Comparison of ENCODE assay signal across 8 cellular contexts in genomic region chr6:29553268-29554057, GRCh38. TPM values are rescaled to one million over a fixed set of nuclear protein-coding genes. Genes with fewer than 3 reads are reported as not detected.
DNase-seq lines count a peak whose midpoint lies in the region; ATAC-seq and TF ChIP-seq lines count a peak whose summit lies in the region.

No MANE protein-coding gene starts in this region.

- peak; percentile 71 for DNase-seq in activated effector memory CD4-positive, alpha-beta T cell treated with anti-CD3 and anti-CD28 coated beads, Interleukin-2, amount 50 U/mL, for 16 hours
- DNase-seq in activated effector memory CD4-positive, alpha-beta T cell treated with Interleukin-2 at 50 U/mL for 16 hours: no peak
- DNase-seq in activated CD8-positive, alpha-beta memory T cell treated with anti-CD3 and anti-CD28 coated beads, Interleukin-2, amount 50 U/mL, for 48 hours: peak; percentile 62
- DNase-seq in fibroblast of villous mesenchyme (ENCODE audit: low read depth) (peak; percentile 76), non-pigmented ciliary epithelial cell (ENCODE audit: low read depth) (peak; percentile 13), HuH-7.5 (ENCODE audit: low spot score) (no peak)

- no peak for ATAC-seq in HG03196 (IDR thresholded peaks at IDR 0.05; ENCODE audit: unreplicated experiment)
- ATAC-seq in HG03039 (IDR thresholded peaks at IDR 0.05; ENCODE audit: unreplicated experiment): no peak

- peak; percentile 11 for TF ChIP-seq CTCF in fibroblast of villous mesenchyme (IDR thresholded peaks at IDR 0.05; ENCODE audit: insufficient read depth, low read depth, low read length)

- H3K4me3 ChIP-seq in fibroblast of villous mesenchyme (ENCODE audit: low read depth, low read length): peak overlapping the region; percentile 13

RNA-seq across cellular contexts. Expression of gene UBD, which starts 6.1 kb away (rescaled TPM):
- not detected in 2 replicates for total RNA-seq in fibroblast of villous mesenchyme

RNA-seq across cellular contexts. Expression of gene OR2H2, which starts 31.5 kb away (rescaled TPM):
- not detected in 2 replicates for total RNA-seq in fibroblast of villous mesenchyme

Comparison
In these comparisons a context has a peak if more than half of its experiments do, and no peak if none do; other contexts are left out.
1. DNase-seq: peak in activated effector memory CD4-positive, alpha-beta T cell treated with anti-CD3 and anti-CD28 coated beads, Interleukin-2, amount 50 U/mL, for 16 hours (single experiment), activated CD8-positive, alpha-beta memory T cell treated with anti-CD3 and anti-CD28 coated beads, Interleukin-2, amount 50 U/mL, for 48 hours (single experiment), fibroblast of villous mesenchyme (single experiment) and non-pigmented ciliary epithelial cell (single experiment); none in activated effector memory CD4-positive, alpha-beta T cell treated with Interleukin-2 at 50 U/mL for 16 hours (single experiment) and HuH-7.5 (single experiment).